Comparison of ENCODE assay signal across 8 cellular contexts in the genomic region with DNA sequence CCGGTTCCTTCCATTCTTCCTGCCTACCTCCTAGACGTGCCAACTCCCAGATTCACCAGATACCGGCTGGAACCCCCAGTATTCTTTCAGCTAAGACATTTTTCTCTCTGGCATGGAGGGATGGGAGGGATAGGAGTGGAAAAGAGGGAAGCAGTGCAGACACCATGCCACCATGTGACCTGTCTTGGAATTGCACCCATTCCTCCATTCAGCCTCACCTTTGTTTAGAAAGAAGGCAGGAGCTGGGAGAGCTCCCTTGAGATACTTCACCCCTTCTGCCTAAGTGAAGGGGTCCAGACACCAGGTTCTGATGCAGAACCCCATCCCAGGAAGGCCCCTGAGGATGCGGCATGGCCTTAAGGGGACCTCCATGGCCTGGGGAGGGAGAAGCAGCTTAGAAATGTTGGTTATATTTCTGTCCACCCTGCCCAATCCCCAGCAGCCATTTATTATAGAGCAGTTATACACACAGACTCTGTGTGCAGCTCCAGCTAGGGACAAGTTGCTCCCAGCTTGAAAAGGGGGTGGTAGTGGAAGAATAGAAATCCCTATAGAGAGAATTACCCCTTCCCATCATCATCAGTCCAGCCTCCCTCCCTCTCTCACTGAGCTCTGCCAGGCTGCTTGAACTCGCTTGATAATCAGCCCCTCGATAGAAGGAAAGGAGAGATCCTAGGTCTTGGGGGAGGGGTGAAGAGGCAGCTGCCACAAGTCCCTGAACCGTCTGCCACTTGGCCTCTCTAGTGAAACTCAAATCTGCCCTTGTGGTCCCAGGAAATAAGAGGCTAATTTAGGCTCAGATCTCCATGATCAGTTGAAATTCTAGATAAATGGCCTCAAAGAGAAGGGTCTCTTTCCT. TPM values are rescaled to one million over a fixed set of nuclear protein-coding genes. Genes with fewer than 3 reads are reported as not detected.
DNase-seq lines count a peak whose midpoint lies in the region; ATAC-seq and TF ChIP-seq lines count a peak whose summit lies in the region.

No MANE protein-coding gene starts in this region.

- no peaks in the 10 kb centered on the region for H3K9me3 Mint-ChIP-seq in activated CD4-positive, alpha-beta memory T cell treated with anti-CD3 and anti-CD28 coated beads, Interleukin-2, amount 10 ng/mL, durations not matched to agents 7 days and 5 days

- in situ Hi-C loops in brain microvascular endothelial cell (cut with HindIII; ENCODE audit: low pct_ligation_motif_present, low sequenced_read_pairs), result no loop called here

- H3K4me3 Mint-ChIP-seq in activated CD4-positive, alpha-beta memory T cell treated with anti-CD3 and anti-CD28 coated beads, Interleukin-2, amount 10 ng/mL, durations not matched to agents 7 days and 5 days, result no peak overlapping the region

- H3K27me3 ChIP-seq in brain microvascular endothelial cell (replicated peaks), result no peaks in the 10 kb centered on the region
- no peaks in the 10 kb centered on the region for H3K27me3 ChIP-seq in tibial nerve

- no peaks in the 10 kb centered on the region for H3K27me3 Mint-ChIP-seq in activated CD4-positive, alpha-beta memory T cell treated with anti-CD3 and anti-CD28 coated beads, Interleukin-2, amount 10 ng/mL, durations not matched to agents 7 days and 5 days

- H3K27ac Mint-ChIP-seq in activated CD4-positive, alpha-beta memory T cell treated with anti-CD3 and anti-CD28 coated beads, Interleukin-2, amount 10 ng/mL, durations not matched to agents 7 days and 5 days, result no peak overlapping the region

- no peak for TF ChIP-seq EP300 in tibial nerve (IDR thresholded peaks at IDR 0.05)

- H3K27ac ChIP-seq in brain microvascular endothelial cell (no peak overlapping the region), tibial nerve (peak overlapping the region; percentile 60 to 98 (median 84))

- POLR2A ChIA-PET in activated CD4-positive, alpha-beta memory T cell treated with anti-CD3 and anti-CD28 coated beads, Interleukin-2, amount 10 ng/mL, durations not matched to agents 7 days and 5 days (lab: Charles Lee), result interaction anchor here (1.2 kb wide), 1 partner anchor 121 kb away, joined by 5 read pairs; a partner anchor contains a TSS

- TF ChIP-seq CTCF in brain microvascular endothelial cell (IDR thresholded peaks at IDR 0.05; ENCODE audit: low read depth, low read length, missing control alignments) (peak; percentile 85), tibial nerve (IDR thresholded peaks at IDR 0.05) (peak; percentile 42 to 57 (median 50))

- no peaks in the 10 kb centered on the region for H3K36me3 Mint-ChIP-seq in activated CD4-positive, alpha-beta memory T cell treated with anti-CD3 and anti-CD28 coated beads, Interleukin-2, amount 10 ng/mL, durations not matched to agents 7 days and 5 days (ENCODE audit: low read depth)

- peak; percentile 21 for ATAC-seq in Right ventricle myocardium superior (ENCODE audit: poor library complexity)
- ATAC-seq in Right ventricle myocardium inferior, result no peak
- peak; percentile 10 for ATAC-seq in left lobe of liver
- ATAC-seq in HG02870 (IDR thresholded peaks at IDR 0.05; ENCODE audit: unreplicated experiment), result no peak

- peaks cover 26% of the 10 kb centered on the region for H3K4me1 Mint-ChIP-seq in activated CD4-positive, alpha-beta memory T cell treated with anti-CD3 and anti-CD28 coated beads, Interleukin-2, amount 10 ng/mL, durations not matched to agents 7 days and 5 days

- H3K4me3 ChIP-seq in brain microvascular endothelial cell (ENCODE audit: low read depth, low read length) (no peak overlapping the region), tibial nerve (peak overlapping the region in 1 of 4 donors; percentile 7)

- intact Hi-C loops in Right ventricle myocardium superior (cut with DNase I), result loop anchor here (10.0 kb wide), 1 partner anchor 60 kb away; no protein-coding TSS in a partner anchor
- intact Hi-C loops in Right ventricle myocardium inferior (cut with DNase I), result loop anchor here (2.0 to 5.0 kb wide), 2 partner anchors 76 to 327 kb away; a partner anchor contains a TSS

- H3K36me3 ChIP-seq in brain microvascular endothelial cell (replicated peaks), result peaks cover 9% of the 10 kb centered on the region
- H3K36me3 ChIP-seq in tibial nerve, result peaks cover 0 to 30% (median 0%) of the 10 kb centered on the region in 3 donors

- WGBS in tibial nerve, 2 donors, result 38 to 39% methylated on average over 7 of the region's 7 CpGs

- no peak for TF ChIP-seq POLR2A in tibial nerve (IDR thresholded peaks at IDR 0.05)

- no peaks in the 10 kb centered on the region for H3K9me3 ChIP-seq in tibial nerve

- no peak for DNase-seq in Right ventricle myocardium superior
- DNase-seq in Right ventricle myocardium inferior (ENCODE audit: missing footprints), result no peak
- peak; percentile 45 for DNase-seq in NCI-H2107 treated with DMSO at 0.1 percent for 48 hours (lab: John Stamatoyannopoulos, UW; ENCODE audit: unreplicated experiment)
- no peak for DNase-seq in brain microvascular endothelial cell
- no peak for DNase-seq in left lobe of liver (ENCODE audit: low spot score)
- DNase-seq in tibial nerve (ENCODE audit: low spot score in 2 of 2), result no peak
- no peak for DNase-seq in activated CD4-positive, alpha-beta memory T cell treated with anti-CD3 and anti-CD28 coated beads, Interleukin-2, amount 10 ng/mL, durations not matched to agents 7 days and 5 days

- peaks cover 0 to 58% (median 46%) of the 10 kb centered on the region in 4 donors for H3K4me1 ChIP-seq in tibial nerve

- CTCF ChIA-PET in activated CD4-positive, alpha-beta memory T cell treated with anti-CD3 and anti-CD28 coated beads, Interleukin-2, amount 10 ng/mL, durations not matched to agents 7 days and 5 days (lab: Charles Lee), result interaction anchor here (0.6 to 1.5 kb wide), 10 partner anchors 9 to 392 kb away, joined by 3 to 4 read pairs (median 3); a partner anchor contains a TSS

RNA-seq across cellular contexts. Expression of a gene that starts 5.1 kb away (rescaled TPM):
- total RNA-seq in Right ventricle myocardium superior, result 48.7 TPM
- 66.5 TPM for total RNA-seq in Right ventricle myocardium inferior
- 1.9 TPM for total RNA-seq in left lobe of liver
- total RNA-seq in tibial nerve, result 10 to 100 TPM in 1 of 4 donors, 1 to 10 TPM in 3; 4.5 to 11.2 (median 9.0) TPM
- 1 to 10 TPM; 3.2 to 4.1 TPM for total RNA-seq in activated CD4-positive, alpha-beta memory T cell treated with anti-CD3 and anti-CD28 coated beads, Interleukin-2, amount 10 ng/mL, durations not matched to agents 7 days and 5 days

RNA-seq across cellular contexts. Expression of a gene that starts 36.6 kb away (rescaled TPM):
- total RNA-seq in Right ventricle myocardium superior (0.19 TPM), Right ventricle myocardium inferior (0.22 TPM), left lobe of liver (not detected), tibial nerve (1 to 10 TPM in 1 of 4 donors, under 1 TPM in 3; 0.21 to 1.2 (median 0.63) TPM)
- total RNA-seq in activated CD4-positive, alpha-beta memory T cell treated with anti-CD3 and anti-CD28 coated beads, Interleukin-2, amount 10 ng/mL, durations not matched to agents 7 days and 5 days, result not detected

Comparison
In these comparisons a context has a peak if more than half of its experiments do, and no peak if none do; other contexts are left out.
1. ATAC-seq: peak in Right ventricle myocardium superior (single experiment) and left lobe of liver (single experiment); none in Right ventricle myocardium inferior (single experiment) and HG02870 (single experiment).